In the genomic region with DNA sequence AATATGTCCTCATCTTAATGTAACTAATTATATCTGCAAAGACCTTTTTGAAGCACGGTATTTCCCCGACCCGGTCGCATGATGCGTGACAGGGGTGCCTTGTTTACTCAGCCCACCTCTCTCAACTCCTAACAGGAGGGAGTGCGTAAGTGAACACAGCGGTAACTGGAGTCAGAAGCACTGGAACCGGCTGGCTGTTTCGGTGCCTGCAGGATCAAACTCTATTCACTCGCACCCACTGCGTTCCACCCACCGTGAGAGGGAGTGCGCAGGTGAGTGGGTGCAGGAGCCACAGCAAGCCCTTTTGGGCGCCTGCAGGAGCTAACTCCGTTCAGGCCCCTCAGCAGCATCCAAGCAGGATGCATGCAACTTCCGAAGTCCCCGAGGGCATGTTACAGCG, we compare ENCODE assay signal across 14 cellular contexts.
DNase-seq lines count a peak whose midpoint lies in the region; ATAC-seq and TF ChIP-seq lines count a peak whose summit lies in the region.
"Had no signal": no experiment of that assay in that cellular context is flagged by ENCODE, and none has a peak within 500 bp of the region (broad histone marks: within the 10 kb centered on the region; RNA-seq: fewer than 3 reads in every experiment).

No MANE protein-coding gene starts in this region.

- H3K27me3 Mint-ChIP-seq in GM23338 (ENCODE audit: insufficient read depth, low read depth, poor library complexity) (no peaks in the 10 kb centered on the region), endodermal cell (ENCODE audit: insufficient read depth) (no peaks in the 10 kb centered on the region), nephron progenitor cell (ENCODE audit: low read depth, poor library complexity) (no peaks in the 10 kb centered on the region)
- H3K27me3 Mint-ChIP-seq: CD8-positive, alpha-beta memory T cell had no signal

- H3K9me3 ChIP-seq in endodermal cell (ENCODE audit: control insufficient read depth, low read length) (no peaks in the 10 kb centered on the region), Karpas-422 (ENCODE audit: low read length) (peaks cover 3% of the 10 kb centered on the region; the same call in 1 of the 2 replicates)
- H3K9me3 ChIP-seq: BLaER1, Caco-2 had no signal

- H3F3A ChIP-seq in GM23338 (replicated peaks; ENCODE audit: low read depth): no peaks in the 10 kb centered on the region

- H3K79me2 ChIP-seq in GM23338 (replicated peaks; ENCODE audit: insufficient read depth) (no peaks in the 10 kb centered on the region), Karpas-422 (ENCODE audit: low read length) (no peaks in the 10 kb centered on the region)

- H2AFZ ChIP-seq in GM23338 (no peak overlapping the region; the same call in 1 of the 2 replicates), Karpas-422 (ENCODE audit: low read length) (no peak overlapping the region)

- H3K27ac Mint-ChIP-seq in GM23338 (no peak overlapping the region), endodermal cell (no peak overlapping the region), nephron progenitor cell (peak overlapping the region; percentile 45)
- H3K27ac Mint-ChIP-seq: CD8-positive, alpha-beta memory T cell had no signal

- WGBS in endodermal cell (ENCODE audit: insufficient coverage in 1 of 2, insufficient read length in 1 of 2), 2 experiments: 94 to 98% methylated on average over 7 to 18 of the region's 18 CpGs

- H3K36me3 ChIP-seq in GM23338 (ENCODE audit: insufficient read depth): no peaks in the 10 kb centered on the region
- no peaks in the 10 kb centered on the region for H3K36me3 ChIP-seq in endodermal cell (ENCODE audit: control insufficient read depth, insufficient read depth, low read length)
- no peaks in the 10 kb centered on the region for H3K36me3 ChIP-seq in Karpas-422 (ENCODE audit: insufficient read depth, low read length)

- no peak for TF ChIP-seq CTCF in GM23338 (conservative IDR thresholded peaks at IDR 0.05; ENCODE audit: low read depth in 2 of 2)
- TF ChIP-seq CTCF in endodermal cell (conservative IDR thresholded peaks at IDR 0.05): no peak
- no peak for TF ChIP-seq CTCF in nephron progenitor cell (IDR thresholded peaks at IDR 0.05)

- no peak for DNase-seq in GM23338 (ENCODE audit: low spot score)
- DNase-seq in endodermal cell: no peak
- peak; percentile 8 for DNase-seq in nephron progenitor cell
- peak; percentile 13 for DNase-seq in putamen (ENCODE audit: low spot score)
- DNase-seq in NCI-H1436 (lab: John Stamatoyannopoulos, UW): no peak
- DNase-seq in Karpas-422: no peak
- no peak for DNase-seq in glomerular visceral epithelial cell (ENCODE audit: extremely low spot score)
- DNase-seq: 8988T, AML-193, Caco-2, DND-41, GDM1 had no signal

- H3K4me2 ChIP-seq in GM23338 (no peak overlapping the region), Karpas-422 (ENCODE audit: low read depth, low read length, poor library complexity, severe bottlenecking) (no peak overlapping the region)
- H3K4me2 ChIP-seq: BLaER1 had no signal

- H3K9me3 Mint-ChIP-seq in GM23338 (no peaks in the 10 kb centered on the region), endodermal cell (no peaks in the 10 kb centered on the region), nephron progenitor cell (peaks cover 4% of the 10 kb centered on the region)

- no peak overlapping the region for H3K9ac ChIP-seq in endodermal cell (ENCODE audit: extremely low read depth, low read length, poor library complexity, severe bottlenecking)
- H3K9ac ChIP-seq in Karpas-422 (ENCODE audit: low read length): no peak overlapping the region
- H3K9ac ChIP-seq: BLaER1 had no signal

- H3K4me1 ChIP-seq in GM23338 (ENCODE audit: insufficient read depth) (peaks cover 37% of the 10 kb centered on the region), endodermal cell (ENCODE audit: control insufficient read depth, insufficient read depth, low read length) (no peaks in the 10 kb centered on the region), Karpas-422 (ENCODE audit: low read length) (no peaks in the 10 kb centered on the region)
- H3K4me1 ChIP-seq: BLaER1, Caco-2 had no signal

- H3K9me2 ChIP-seq in GM23338 (ENCODE audit: insufficient read depth): no peaks in the 10 kb centered on the region
- no peaks in the 10 kb centered on the region for H3K9me2 ChIP-seq in Karpas-422 (replicated peaks; ENCODE audit: insufficient read depth, low read length)

- H3K27me3 ChIP-seq in GM23338 (ENCODE audit: insufficient read depth) (no peaks in the 10 kb centered on the region), endodermal cell (ENCODE audit: control insufficient read depth, insufficient read depth, low read length, poor library complexity, severe bottlenecking) (no peaks in the 10 kb centered on the region), Karpas-422 (ENCODE audit: low read length) (no peaks in the 10 kb centered on the region)
- H3K27me3 ChIP-seq: BLaER1 had no signal

- peaks cover 29% of the 10 kb centered on the region for H3K4me1 Mint-ChIP-seq in GM23338
- H3K4me1 Mint-ChIP-seq in endodermal cell: peaks cover 4% of the 10 kb centered on the region
- peaks cover 14% of the 10 kb centered on the region for H3K4me1 Mint-ChIP-seq in nephron progenitor cell
- H3K4me1 Mint-ChIP-seq: CD8-positive, alpha-beta memory T cell had no signal

- peak; percentile 35; the same call in 2 of the 3 replicates for ATAC-seq in GM23338

- no peak overlapping the region for H3K27ac ChIP-seq in GM23338 (ENCODE audit: low read depth)
- H3K27ac ChIP-seq in endodermal cell (ENCODE audit: low read depth, low read length): peak overlapping the region; percentile 54
- H3K27ac ChIP-seq in Karpas-422 (ENCODE audit: low read length): no peak overlapping the region
- H3K27ac ChIP-seq: BLaER1 had no signal

- H3K36me3 Mint-ChIP-seq in GM23338 (ENCODE audit: low read depth): no peaks in the 10 kb centered on the region
- H3K36me3 Mint-ChIP-seq in endodermal cell (ENCODE audit: low read depth): no peaks in the 10 kb centered on the region
- no peaks in the 10 kb centered on the region for H3K36me3 Mint-ChIP-seq in nephron progenitor cell (ENCODE audit: low read depth)
- H3K36me3 Mint-ChIP-seq: CD8-positive, alpha-beta memory T cell had no signal

- H4K20me1 ChIP-seq in GM23338 (replicated peaks; ENCODE audit: insufficient read depth) (no peaks in the 10 kb centered on the region), Karpas-422 (ENCODE audit: insufficient read depth, low read depth, low read length) (no peaks in the 10 kb centered on the region)

- H3K4me3 Mint-ChIP-seq in GM23338: no peak overlapping the region
- no peak overlapping the region for H3K4me3 Mint-ChIP-seq in endodermal cell
- H3K4me3 Mint-ChIP-seq in nephron progenitor cell: no peak overlapping the region
- H3K4me3 Mint-ChIP-seq: CD8-positive, alpha-beta memory T cell had no signal

- no peak overlapping the region for H3K4me3 ChIP-seq in GM23338
- no peak overlapping the region for H3K4me3 ChIP-seq in endodermal cell (ENCODE audit: low read length)
- no peak overlapping the region for H3K4me3 ChIP-seq in Karpas-422 (ENCODE audit: low read length)
- H3K4me3 ChIP-seq: BLaER1 had no signal

TF ChIP-seq in GM23338, 12 proteins besides CTCF, POLR2A, EP300 and RAD21 (continues in another document):
- TF ChIP-seq JUNB (IDR thresholded peaks at IDR 0.05; ENCODE audit: unreplicated experiment): no peak

Comparison
In these comparisons a context has a peak if more than half of its experiments do, and no peak if none do; other contexts are left out.
1. DNase-seq: peak in nephron progenitor cell (single experiment) and putamen (single experiment); none in GM23338 (single experiment), endodermal cell (single experiment), NCI-H1436 (single experiment), Karpas-422 (single experiment) and glomerular visceral epithelial cell (single experiment).